Comparison of ENCODE assay signal across 8 cellular contexts in genomic region chr7:30682131-30683083, GRCh38. TPM values are rescaled to one million over a fixed set of nuclear protein-coding genes. Genes with fewer than 3 reads are reported as not detected.
A peak's percentile ranks its signal among the peaks of the same experiment; 100 is the strongest.
DNase-seq lines count a peak whose midpoint lies in the region; ATAC-seq and TF ChIP-seq lines count a peak whose summit lies in the region.

Gene CRHR2, minus strand, starts transcription at chr7:30682456. Its CDS starts 176 bp downstream, at chr7:30682280.

- ATAC-seq in omental fat pad (ENCODE audit: low FRiP score) (peak; percentile 18), GM21515 (IDR thresholded peaks at IDR 0.05; ENCODE audit: unreplicated experiment) (no peak)

- DNase-seq in NCI-H1417 (lab: John Stamatoyannopoulos, UW): peak in 2 of 3 experiments; percentile 78 to 79
- DNase-seq in NCI-H1417 treated with DMSO at 0.1 percent for 48 hours (lab: John Stamatoyannopoulos, UW): no peak
- peak; percentile 61 for DNase-seq in WERI-Rb-1
- DNase-seq in epithelial cell of proximal tubule (ENCODE audit: low read depth): no peak
- DNase-seq in omental fat pad (ENCODE audit: low spot score): no peak
- no peak for DNase-seq in COLO829 (ENCODE audit: low spot score)
- no peak for DNase-seq in ACHN

- in situ Hi-C loops in ACHN (cut with HindIII; ENCODE audit: low pct_ligation_motif_present, low pct_unique_long_range_greater_than_20kb, low sequenced_read_pairs): no loop called here

- H3K27me3 ChIP-seq in WERI-Rb-1 (ENCODE audit: insufficient read depth, low read depth, severe bottlenecking): peaks cover 3% of the 10 kb centered on the region

- TF ChIP-seq CTCF in WERI-Rb-1 (IDR thresholded peaks at IDR 0.05; ENCODE audit: low read depth, low read length) (peak; percentile 79), epithelial cell of proximal tubule (conservative IDR thresholded peaks at IDR 0.05; ENCODE audit: low read depth, low read length) (no peak), omental fat pad (IDR thresholded peaks at IDR 0.05) (no peak)

- peak within 1 kb of the TSS; percentile 57 for H3K4me3 ChIP-seq in WERI-Rb-1 (ENCODE audit: low read depth, low read length)
- peak within 1 kb of the TSS; percentile 11 for H3K4me3 ChIP-seq in epithelial cell of proximal tubule (ENCODE audit: low read depth, low read length)

- H3K27ac ChIP-seq in WERI-Rb-1: peak within 1 kb of the TSS; percentile 18; the same call in 1 of the 2 replicates

- no peaks in the 10 kb centered on the region for H3K9me3 ChIP-seq in WERI-Rb-1 (ENCODE audit: severe bottlenecking)

- no peaks in the 10 kb centered on the region for H3K36me3 ChIP-seq in WERI-Rb-1

RNA-seq across cellular contexts. Expression of gene CRHR2, which starts in this region (rescaled TPM):
- not detected in 2 replicates for total RNA-seq in epithelial cell of proximal tubule
- total RNA-seq in omental fat pad: under 1 TPM in 1 of 4 donors, not detected in 3; 0.95 TPM

Comparison
In these comparisons a context has a peak if more than half of its experiments do, and no peak if none do; other contexts are left out.
1. DNase-seq: peak in NCI-H1417 (2 of 3) and WERI-Rb-1 (single experiment); none in NCI-H1417 treated with DMSO at 0.1 percent for 48 hours (single experiment), epithelial cell of proximal tubule (single experiment), omental fat pad (single experiment), COLO829 (single experiment) and ACHN (single experiment).
2. Peak in ATAC-seq in omental fat pad; RNA of the gene not detected or under 1 TPM.